ENCODE assay signal across 9 cellular contexts in genomic region chr7:113117286-113117879, GRCh38. TPM values are rescaled to one million over a fixed set of nuclear protein-coding genes. Genes with fewer than 3 reads are reported as not detected.
DNase-seq lines count a peak whose midpoint lies in the region; ATAC-seq, FAIRE-seq and TF ChIP-seq lines count a peak whose summit lies in the region.
"Not testable (repeated sequence)": the region's sequence is repeated elsewhere in the genome, so short reads cannot be mapped to it uniquely, and the experiment has no call there.
"Had no signal": no experiment of that assay in that cellular context is flagged by ENCODE, and none has a peak within 500 bp of the region (broad histone marks: within the 10 kb centered on the region; RNA-seq: fewer than 3 reads in every experiment).

No MANE protein-coding gene starts in this region.

- not testable (repeated sequence) for BruUV-seq in Caco-2 (replicated peaks; lab: Mats Ljungman, UMichigan)

- not testable (repeated sequence) for H3K36me3 ChIP-seq in Caco-2 (ENCODE audit: control insufficient read depth, insufficient read depth, low read length); KMS-11 (ENCODE audit: insufficient read depth); kidney (ENCODE audit: control insufficient read depth in 1 of 2, insufficient read depth in 2 of 2, low read length in 2 of 2); trophoblast cell (ENCODE audit: control insufficient read depth in 1 of 2, insufficient read depth in 2 of 2, low read length in 2 of 2)

- H3K4me2 ChIP-seq in KMS-11, result peak overlapping the region; percentile 99
- peak overlapping the region; percentile 71 for H3K4me2 ChIP-seq in trophoblast cell (ENCODE audit: low read length)

- H3K9me3 ChIP-seq in Caco-2; kidney (ENCODE audit: control insufficient read depth in 1 of 2, low read length in 2 of 2); trophoblast cell (ENCODE audit: insufficient read depth, low read depth, low read length): not testable (repeated sequence)

- H3K4me3 ChIP-seq in Caco-2 (ENCODE audit: low read depth, low read length) (peak overlapping the region; percentile 49), epithelial cell of proximal tubule (ENCODE audit: low read depth, low read length) (peak overlapping the region; percentile 72), kidney (ENCODE audit: low read length in 2 of 2) (peak overlapping the region; percentile 90 to 98)
- H3K4me3 ChIP-seq in KMS-11 (IDR thresholded peaks at IDR 0.05; ENCODE audit: insufficient read depth, low read depth, low read length); trophoblast cell (ENCODE audit: low read depth, low read length): not testable (repeated sequence)

- not testable (repeated sequence) for H3K4me1 ChIP-seq in Caco-2; KMS-11 (ENCODE audit: low read depth, poor library complexity, severe bottlenecking); kidney (ENCODE audit: control insufficient read depth in 1 of 2, insufficient read depth in 1 of 2, low read depth in 1 of 2, low read length in 2 of 2); trophoblast cell (ENCODE audit: control insufficient read depth in 1 of 2, insufficient read depth in 2 of 2, low read length in 2 of 2)

- H2BK12ac ChIP-seq in trophoblast cell (ENCODE audit: low read length), result not testable (repeated sequence)

- H3K4me1 Mint-ChIP-seq in Caco-2 (ENCODE audit: low read depth, unreplicated experiment), result not testable (repeated sequence)
- H3K4me1 Mint-ChIP-seq in activated naive CD8-positive, alpha-beta T cell treated with anti-CD3 and anti-CD28 coated beads, Interleukin-2, amount 50 U/mL, for 24 hours, result peaks cover 34% of the 10 kb centered on the region
- H3K4me1 Mint-ChIP-seq in type B pancreatic cell (ENCODE audit: unreplicated experiment), result peaks cover 10% of the 10 kb centered on the region

- peaks cover 13% of the 10 kb centered on the region for H3K36me3 Mint-ChIP-seq in Caco-2 (ENCODE audit: insufficient read depth, unreplicated experiment)
- H3K36me3 Mint-ChIP-seq in activated naive CD8-positive, alpha-beta T cell treated with anti-CD3 and anti-CD28 coated beads, Interleukin-2, amount 50 U/mL, for 24 hours (ENCODE audit: low read depth), result peaks cover 19% of the 10 kb centered on the region
- not testable (repeated sequence) for H3K36me3 Mint-ChIP-seq in type B pancreatic cell

- not testable (repeated sequence) for H4K8ac ChIP-seq in trophoblast cell (ENCODE audit: low read depth, low read length)

- H3K27me3 Mint-ChIP-seq in Caco-2 (ENCODE audit: insufficient read depth, unreplicated experiment); activated naive CD8-positive, alpha-beta T cell treated with anti-CD3 and anti-CD28 coated beads, Interleukin-2, amount 50 U/mL, for 24 hours; type B pancreatic cell: not testable (repeated sequence)

- peak overlapping the region; percentile 97 for H2AFZ ChIP-seq in KMS-11 (ENCODE audit: low read depth)
- H2AFZ ChIP-seq in trophoblast cell (ENCODE audit: insufficient read depth, low read length, poor library complexity), result not testable (repeated sequence)

- intact Hi-C loops in Caco-2 (cut with micrococcal nuclease; ENCODE audit: unreplicated experiment), result loop anchor here (5.0 kb wide), 1 partner anchor 565 kb away; no protein-coding TSS in a partner anchor
- intact Hi-C loops in kidney (cut with DNase I), result not testable (repeated sequence)

- H4K12ac ChIP-seq in trophoblast cell (ENCODE audit: low read depth, low read length), result not testable (repeated sequence)

- not testable (repeated sequence) for H3K27ac Mint-ChIP-seq in Caco-2 (ENCODE audit: unreplicated experiment)
- peak overlapping the region; percentile 87 for H3K27ac Mint-ChIP-seq in activated naive CD8-positive, alpha-beta T cell treated with anti-CD3 and anti-CD28 coated beads, Interleukin-2, amount 50 U/mL, for 24 hours
- H3K27ac Mint-ChIP-seq in type B pancreatic cell, result peak overlapping the region; percentile 84

- ATAC-seq in activated naive CD8-positive, alpha-beta T cell treated with anti-CD3 and anti-CD28 coated beads, Interleukin-2, amount 50 U/mL, for 24 hours, result not testable (repeated sequence)

- H3K4ac ChIP-seq in trophoblast cell (ENCODE audit: low read depth, low read length), result not testable (repeated sequence)

- H3K23ac ChIP-seq in trophoblast cell (ENCODE audit: low read length), result not testable (repeated sequence)

- DNase-seq in Caco-2; epithelial cell of proximal tubule (ENCODE audit: low read depth); kidney; type B pancreatic cell (ENCODE audit: extremely low spot score, unreplicated experiment): not testable (repeated sequence)
- DNase-seq in SKM-1 (lab: John Stamatoyannopoulos, UW; ENCODE audit: unreplicated experiment), result peak; percentile 9
- DNase-seq in activated naive CD8-positive, alpha-beta T cell treated with anti-CD3 and anti-CD28 coated beads, Interleukin-2, amount 50 U/mL, for 24 hours, result peak; percentile 9
- DNase-seq in trophoblast cell, result peak; percentile 2 to 36

- not testable (repeated sequence) for FAIRE-seq in kidney (lab: Jason Lieb, UNC)

- H3K79me1 ChIP-seq in trophoblast cell (ENCODE audit: low read length), result not testable (repeated sequence)

- CTCF ChIA-PET in Caco-2 (lab: Charles Lee), result not testable (repeated sequence)

- H3K9ac ChIP-seq in KMS-11, result peak overlapping the region; percentile 53; the same call in 1 of the 2 replicates
- H3K9ac ChIP-seq in kidney (ENCODE audit: low read length in 2 of 2); trophoblast cell (ENCODE audit: low read length): not testable (repeated sequence)

- H4K91ac ChIP-seq in trophoblast cell (ENCODE audit: low read depth, low read length), result not testable (repeated sequence)

- not testable (repeated sequence) for H3K18ac ChIP-seq in trophoblast cell (ENCODE audit: low read length)

- H2BK120ac ChIP-seq in trophoblast cell (ENCODE audit: insufficient read depth, low read length, poor library complexity), result not testable (repeated sequence)

- not testable (repeated sequence) for H3K27me3 ChIP-seq in Caco-2 (replicated peaks; ENCODE audit: control insufficient read depth, insufficient read depth, low read length); KMS-11 (ENCODE audit: insufficient read depth, low read depth); trophoblast cell (ENCODE audit: insufficient read depth, low read length)

- not testable (repeated sequence) for H2AK5ac ChIP-seq in trophoblast cell (ENCODE audit: low read length)

- not testable (repeated sequence) for H4K20me1 ChIP-seq in KMS-11 (ENCODE audit: insufficient read depth)

- not testable (repeated sequence) for TF ChIP-seq CTCF in Caco-2 (IDR thresholded peaks at IDR 0.05; ENCODE audit: insufficient read depth in 1 of 2, low read depth in 1 of 2, low read length in 1 of 2, severe bottlenecking in 1 of 2, unreplicated experiment in 1 of 2); KMS-11 (conservative IDR thresholded peaks at IDR 0.05; ENCODE audit: low read depth, low read length); epithelial cell of proximal tubule (conservative IDR thresholded peaks at IDR 0.05; ENCODE audit: low read depth, low read length); kidney (IDR thresholded peaks at IDR 0.05; ENCODE audit: borderline replicate concordance, extremely low read depth, insufficient read depth); type B pancreatic cell (conservative IDR thresholded peaks at IDR 0.05)

- not testable (repeated sequence) for H3K79me2 ChIP-seq in KMS-11 (ENCODE audit: insufficient read depth, low read depth); trophoblast cell (ENCODE audit: control insufficient read depth, insufficient read depth, low read length, poor library complexity)

- H3K27ac ChIP-seq in KMS-11 (peak overlapping the region; percentile 18), trophoblast cell (ENCODE audit: low read depth, low read length) (peak overlapping the region; percentile 65)
- H3K27ac ChIP-seq in kidney (ENCODE audit: low read depth in 2 of 2, low read length in 2 of 2), result not testable (repeated sequence)

- H3K4me3 Mint-ChIP-seq in Caco-2 (ENCODE audit: unreplicated experiment) (peak overlapping the region; percentile 97), type B pancreatic cell (peak overlapping the region; percentile 97)
- peak overlapping the region; percentile 91 for H3K4me3 Mint-ChIP-seq in activated naive CD8-positive, alpha-beta T cell treated with anti-CD3 and anti-CD28 coated beads, Interleukin-2, amount 50 U/mL, for 24 hours

- WGBS in trophoblast cell (ENCODE audit: extremely low coverage, insufficient coverage, insufficient read length), result no CpG with 5 or more reads among the region's 8 CpGs

- not testable (repeated sequence) for H3K14ac ChIP-seq in trophoblast cell (ENCODE audit: low read length)

- POLR2A ChIA-PET in Caco-2 (lab: Charles Lee), result interaction anchor here (0.6 kb wide), 2 partner anchors 14 to 667 kb away, joined by 3 to 11 read pairs; partner anchors contain the start of gene IFRD1

- not testable (repeated sequence) for H3K9me3 Mint-ChIP-seq in Caco-2 (ENCODE audit: unreplicated experiment); activated naive CD8-positive, alpha-beta T cell treated with anti-CD3 and anti-CD28 coated beads, Interleukin-2, amount 50 U/mL, for 24 hours; type B pancreatic cell

- not testable (repeated sequence) for H2BK5ac ChIP-seq in trophoblast cell (ENCODE audit: low read depth, low read length, poor library complexity)

RNA-seq across cellular contexts. Expression of gene SMIM30, which starts 1.0 kb away (rescaled TPM):
- 29.8 and 29.9 TPM in 2 replicates for total RNA-seq in Caco-2 (2022)
- 43.3 and 51.9 TPM in 2 replicates for total RNA-seq in epithelial cell of proximal tubule
- 42.9 TPM for total RNA-seq in kidney
- 102 TPM for polyA plus RNA-seq in kidney (ENCODE audit: insufficient read depth, low read depth, low replicate concordance)
- polyA plus RNA-seq in trophoblast cell (2013), result 91.5 and 92.1 TPM in 2 replicates
- 43.6 and 48.1 TPM in 2 replicates for total RNA-seq in type B pancreatic cell (ENCODE audit: low replicate concordance)

RNA-seq across cellular contexts. Expression of gene GPR85, which starts 30.8 kb away (rescaled TPM):
- not detected in 2 replicates for total RNA-seq in Caco-2 (2022)
- total RNA-seq in epithelial cell of proximal tubule, result 0.22 TPM in 1 of 2 replicates, not detected in the other
- 0.31 TPM for total RNA-seq in kidney
- 0.65 TPM for polyA plus RNA-seq in kidney (ENCODE audit: insufficient read depth, low read depth, low replicate concordance)
- polyA plus RNA-seq in trophoblast cell (2013), result 0.89 and 0.94 TPM in 2 replicates
- 0.81 and 5.0 TPM in 2 replicates for total RNA-seq in type B pancreatic cell (ENCODE audit: low replicate concordance)
- total RNA-seq: NCI-H460 had no signal
